Comparison of ENCODE assay signal across 1 cellular context in the genomic region with DNA sequence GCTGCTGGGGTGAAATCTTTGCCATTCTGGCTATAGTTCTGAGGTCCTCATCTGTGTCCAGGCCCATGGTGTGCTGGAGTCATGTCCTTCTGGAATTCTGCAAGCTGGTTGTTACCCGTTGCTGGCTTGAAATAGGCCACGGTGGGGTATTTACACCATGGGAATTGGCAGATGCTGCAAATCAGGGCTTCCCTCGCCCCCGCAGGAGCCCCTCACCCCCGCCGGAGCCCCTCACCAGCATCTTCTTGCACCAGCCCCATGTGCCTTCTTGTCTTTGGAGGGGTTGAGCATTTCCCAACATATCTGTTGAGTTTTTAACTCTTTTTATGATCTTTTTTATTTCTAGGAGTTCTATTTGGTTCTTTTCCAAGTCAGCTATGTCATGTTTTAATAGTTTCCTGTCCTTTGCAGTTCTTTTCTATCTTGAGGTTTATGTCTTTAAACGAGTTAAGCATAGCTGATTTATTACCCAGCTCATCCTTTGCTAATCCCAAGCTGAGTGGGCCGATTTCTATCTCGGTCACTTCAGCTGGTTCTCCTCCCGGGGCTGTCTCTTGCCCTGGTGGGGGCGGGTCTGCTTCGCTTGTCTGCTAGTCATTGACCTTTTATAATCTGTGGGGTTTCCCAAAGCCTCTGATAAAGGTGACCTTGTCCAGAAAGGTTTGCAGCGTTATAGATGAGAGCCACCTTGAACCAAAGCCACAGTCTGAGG.
TF ChIP-seq lines count a peak whose summit lies in the region.

No MANE protein-coding gene starts in this region.

TF ChIP-seq in H1, 55 proteins besides CTCF, POLR2A, EP300 and RAD21:
- TF ChIP-seq KDM5A (IDR thresholded peaks at IDR 0.05; ENCODE audit: low read length) (no peak), ASH2L (IDR thresholded peaks at IDR 0.05; ENCODE audit: low read length) (no peak), SRF (IDR thresholded peaks at IDR 0.05; ENCODE audit: low read depth, low read length) (no peak), TBP (IDR thresholded peaks at IDR 0.05; ENCODE audit: low read depth, low read length) (no peak), CBX8 (IDR thresholded peaks at IDR 0.05; ENCODE audit: borderline replicate concordance, low read depth, low read length) (no peak), TEAD4 (IDR thresholded peaks at IDR 0.05; ENCODE audit: low read depth, low read length) (no peak), SP2 (IDR thresholded peaks at IDR 0.05; ENCODE audit: low read length) (no peak), PHF8 (conservative IDR thresholded peaks at IDR 0.05; ENCODE audit: low read depth, low read length) (no peak), POLR2AphosphoS5 (IDR thresholded peaks at IDR 0.05; ENCODE audit: low read depth, low read length) (no peak), SAP30 (IDR thresholded peaks at IDR 0.05; ENCODE audit: insufficient read depth, insufficient replicate concordance, low read length) (no peak), CHD2 (IDR thresholded peaks at IDR 0.05; ENCODE audit: low read length) (no peak)
- TF ChIP-seq, protein P1, sequence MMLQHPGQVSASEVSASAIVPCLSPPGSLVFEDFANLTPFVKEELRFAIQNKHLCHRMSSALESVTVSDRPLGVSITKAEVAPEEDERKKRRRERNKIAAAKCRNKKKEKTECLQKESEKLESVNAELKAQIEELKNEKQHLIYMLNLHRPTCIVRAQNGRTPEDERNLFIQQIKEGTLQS (IDR thresholded peaks at IDR 0.05; ENCODE audit: insufficient read depth, low read depth, low read length): no peak
